In the genomic region with DNA sequence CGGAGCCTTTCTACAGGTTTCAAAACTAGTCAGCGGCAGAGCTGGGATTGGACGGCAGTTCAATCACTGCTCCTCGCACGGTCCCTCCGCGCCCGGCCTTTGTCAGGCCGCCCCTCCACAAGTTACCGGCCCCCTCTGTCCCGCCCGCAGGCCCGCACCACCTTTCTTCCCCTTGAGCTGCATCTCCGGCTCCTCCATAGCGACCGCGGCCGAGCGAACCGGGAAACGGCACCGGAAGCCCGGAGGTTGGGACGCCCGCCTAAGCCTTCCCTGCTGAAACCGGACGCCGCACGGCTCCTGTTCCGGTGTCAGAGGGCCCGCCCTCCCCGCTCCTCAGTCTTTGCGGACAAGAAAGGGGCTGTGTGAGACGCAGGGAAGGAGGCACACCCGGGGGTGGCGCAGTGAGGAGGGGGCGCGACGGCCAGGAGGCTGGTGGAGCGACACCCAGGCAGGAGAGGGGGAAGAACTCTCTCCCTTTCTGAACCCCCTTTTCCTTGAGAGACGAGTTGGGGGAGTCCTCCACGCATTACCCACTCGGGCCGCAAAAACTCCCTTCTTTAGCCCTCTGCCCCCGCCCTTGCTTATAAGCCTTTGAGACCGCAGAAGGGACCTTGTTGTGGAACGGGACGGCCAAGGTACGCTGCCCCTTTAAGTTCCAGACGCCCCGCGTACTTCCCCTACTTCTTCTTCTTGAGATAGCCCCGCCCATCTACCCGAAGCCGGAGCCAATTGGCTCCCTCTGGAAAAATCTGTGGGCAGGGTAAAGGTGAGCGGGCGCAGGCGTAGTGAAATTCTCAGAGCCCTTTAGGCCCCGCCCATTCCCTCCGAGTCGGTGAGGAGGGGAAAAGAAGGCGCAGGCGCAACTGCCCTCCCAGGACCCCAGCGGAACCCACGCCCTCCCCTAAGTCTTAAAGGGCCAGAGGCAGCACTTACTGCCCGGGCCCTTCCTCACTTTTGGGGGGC, we compare ENCODE assay signal across 8 cellular contexts. TPM values are rescaled to one million over a fixed set of nuclear protein-coding genes. Genes with fewer than 3 reads are reported as not detected.
A peak's percentile ranks its signal among the peaks of the same experiment; 100 is the strongest.
DNase-seq lines count a peak whose midpoint lies in the region; ATAC-seq, FAIRE-seq and TF ChIP-seq lines count a peak whose summit lies in the region.

Gene BORCS8 (minus strand): TSS at position 233 of the 963 bp plus-strand sequence. CDS start 35 bp downstream, at position 198.
A gene with protein sequence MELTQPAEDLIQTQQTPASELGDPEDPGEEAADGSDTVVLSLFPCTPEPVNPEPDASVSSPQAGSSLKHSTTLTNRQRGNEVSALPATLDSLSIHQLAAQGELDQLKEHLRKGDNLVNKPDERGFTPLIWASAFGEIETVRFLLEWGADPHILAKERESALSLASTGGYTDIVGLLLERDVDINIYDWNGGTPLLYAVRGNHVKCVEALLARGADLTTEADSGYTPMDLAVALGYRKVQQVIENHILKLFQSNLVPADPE (plus strand): TSS at position 339 of the 963 bp plus-strand sequence. CDS start 1,689 bp downstream, outside the sequence.

- peak within 1 kb of the TSS; percentile 97 to 99 for H3K27ac ChIP-seq in ascending aorta
- H3K27ac ChIP-seq in right atrium auricular region = peak within 1 kb of the TSS; percentile 99 to 100
- peak within 1 kb of the TSS; percentile 98 for H3K27ac ChIP-seq in psoas muscle

- peaks cover 6 to 7% of the 10 kb centered on the region in 2 donors for H3K36me3 ChIP-seq in ascending aorta
- peaks cover 12% of the 10 kb centered on the region for H3K36me3 ChIP-seq in right atrium auricular region
- H3K36me3 ChIP-seq in psoas muscle (ENCODE audit: insufficient read depth in 1 of 2, low read depth in 1 of 2) = peaks cover 0 to 25% of the 10 kb centered on the region in 2 donors

- H3K9me3 ChIP-seq in ascending aorta = no peaks in the 10 kb centered on the region
- no peaks in the 10 kb centered on the region for H3K9me3 ChIP-seq in right atrium auricular region
- no peaks in the 10 kb centered on the region for H3K9me3 ChIP-seq in psoas muscle

- H3K27me3 Mint-ChIP-seq in T-helper 2 cell treated with Interferon-gamma antibody and Interleukin-4, amounts not matched to agents 5 μg/mL and 100 μg/mL, for 36 hours (ENCODE audit: low read depth) = no peaks in the 10 kb centered on the region

- peak; percentile 46 for FAIRE-seq in urothelium cell line (lab: Jason Lieb, UNC)

- TF ChIP-seq CTCF in ascending aorta (IDR thresholded peaks at IDR 0.05) = no peak
- TF ChIP-seq CTCF in right atrium auricular region (IDR thresholded peaks at IDR 0.05) = no peak
- TF ChIP-seq CTCF in psoas muscle (IDR thresholded peaks at IDR 0.05) = no peak

- H3K27ac Mint-ChIP-seq in T-helper 2 cell treated with Interferon-gamma antibody and Interleukin-4, amounts not matched to agents 5 μg/mL and 100 μg/mL, for 36 hours = peak within 1 kb of the TSS; percentile 98

- H3K9me3 Mint-ChIP-seq in T-helper 2 cell treated with Interferon-gamma antibody and Interleukin-4, amounts not matched to agents 5 μg/mL and 100 μg/mL, for 36 hours = no peaks in the 10 kb centered on the region

- intact Hi-C loops in ascending aorta (cut with DNase I) = loop anchor here (1.0 to 10.0 kb wide), 7 partner anchors 11 to 323 kb away; partner anchors contain the start of genes GATAD2A, MAU2, NDUFA13 and NR2C2AP
- intact Hi-C loops in psoas muscle (cut with DNase I) = loop anchor here (2.0 to 5.0 kb wide), 2 partner anchors 129 to 130 kb away; partner anchors contain the start of genes MAU2 (in 2 of the 2) and SUGP1 (in 2 of the 2)

- DNase-seq in NCI-H1930 (lab: John Stamatoyannopoulos, UW) (peak; percentile 96), ascending aorta (ENCODE audit: low spot score in 2 of 2) (peak; percentile 94 to 100), right atrium auricular region (ENCODE audit: low spot score) (peak; percentile 99), psoas muscle (peak; percentile 99), urothelium cell line (ENCODE audit: low spot score) (peak; percentile 94)
- DNase-seq in T-helper 2 cell treated with Interferon-gamma antibody and Interleukin-4, amounts not matched to agents 5 μg/mL and 100 μg/mL, for 36 hours (ENCODE audit: low spot score) = peak; percentile 99

- ATAC-seq in GM18502 (IDR thresholded peaks at IDR 0.05; ENCODE audit: poor library complexity, unreplicated experiment) = peak; percentile 87
- ATAC-seq in HG02970 (IDR thresholded peaks at IDR 0.05; ENCODE audit: low FRiP score, unreplicated experiment) = peak; percentile 86
- ATAC-seq in psoas muscle = peak; percentile 93 to 96 (median 96)

- H3K27me3 ChIP-seq in ascending aorta (no peaks in the 10 kb centered on the region), right atrium auricular region (no peaks in the 10 kb centered on the region), psoas muscle (ENCODE audit: insufficient read depth in 3 of 3, low read length in 2 of 3) (no peaks in the 10 kb centered on the region)

- H3K4me1 ChIP-seq in ascending aorta = peaks cover 26 to 33% of the 10 kb centered on the region in 2 donors
- peaks cover 0 to 53% of the 10 kb centered on the region in 2 donors for H3K4me1 ChIP-seq in right atrium auricular region
- peaks cover 36% of the 10 kb centered on the region for H3K4me1 ChIP-seq in psoas muscle

- H3K36me3 Mint-ChIP-seq in T-helper 2 cell treated with Interferon-gamma antibody and Interleukin-4, amounts not matched to agents 5 μg/mL and 100 μg/mL, for 36 hours (ENCODE audit: low read depth) = peaks cover 16% of the 10 kb centered on the region

- H3K4me3 Mint-ChIP-seq in T-helper 2 cell treated with Interferon-gamma antibody and Interleukin-4, amounts not matched to agents 5 μg/mL and 100 μg/mL, for 36 hours = peak within 1 kb of the TSS; percentile 98

- peaks cover 20% of the 10 kb centered on the region for H3K4me1 Mint-ChIP-seq in T-helper 2 cell treated with Interferon-gamma antibody and Interleukin-4, amounts not matched to agents 5 μg/mL and 100 μg/mL, for 36 hours (ENCODE audit: low read depth)

- H3K4me3 ChIP-seq in ascending aorta = peak within 1 kb of the TSS; percentile 86 to 93
- peak within 1 kb of the TSS; percentile 61 to 95 for H3K4me3 ChIP-seq in right atrium auricular region
- H3K4me3 ChIP-seq in psoas muscle = peak within 1 kb of the TSS; percentile 84

- 0 to 1% (median 0%) methylated on average over 53 to 66 of the region's 66 CpGs for WGBS in psoas muscle, 3 donors

RNA-seq across cellular contexts. Expression of gene BORCS8, which starts in this region (rescaled TPM):
- total RNA-seq in ascending aorta (26.9 TPM), right atrium auricular region (10 to 100 TPM; 16.5 to 20.0 TPM), psoas muscle (10 to 100 TPM; 16.0 to 33.6 (median 21.0) TPM)
- polyA plus RNA-seq in psoas muscle = 10 to 100 TPM; 25.2 to 46.1 (median 41.2) TPM

RNA-seq across cellular contexts. Expression of the second gene that starts in this region (rescaled TPM):
- 20.2 TPM for total RNA-seq in ascending aorta
- total RNA-seq in right atrium auricular region = 10 to 100 TPM; 20.1 to 36.6 TPM
- 10 to 100 TPM; 33.3 to 53.5 (median 46.2) TPM for total RNA-seq in psoas muscle
- polyA plus RNA-seq in psoas muscle = 10 to 100 TPM; 39.1 to 64.9 (median 57.4) TPM

Comparison
In these comparisons a context has a peak if more than half of its experiments do, and no peak if none do; other contexts are left out.
1. Peak in every context shown above with its lines: DNase-seq, ATAC-seq, H3K4me3 ChIP-seq and H3K27ac ChIP-seq.